In genomic region chr12:63415357-63415756, GRCh38 we compare ENCODE assay signal across 5 cellular contexts.
"Had no signal": no experiment of that assay in that cellular context is flagged by ENCODE, and none has a peak within 500 bp of the region (broad histone marks: within the 10 kb centered on the region; RNA-seq: fewer than 3 reads in every experiment).

No MANE protein-coding gene starts in this region.

- H3K4me3 Mint-ChIP-seq: IgD-negative memory B cell had no signal

- ATAC-seq: HepG2, K562 had no signal

- H3K27ac Mint-ChIP-seq: IgD-negative memory B cell had no signal

- H3K4me3 ChIP-seq: K562 had no signal

- DNase-seq: IMR-90 had no signal

- H3K27ac ChIP-seq: HL-60 had no signal
